ENCODE assay signal across 3 cellular contexts in the genomic region with DNA sequence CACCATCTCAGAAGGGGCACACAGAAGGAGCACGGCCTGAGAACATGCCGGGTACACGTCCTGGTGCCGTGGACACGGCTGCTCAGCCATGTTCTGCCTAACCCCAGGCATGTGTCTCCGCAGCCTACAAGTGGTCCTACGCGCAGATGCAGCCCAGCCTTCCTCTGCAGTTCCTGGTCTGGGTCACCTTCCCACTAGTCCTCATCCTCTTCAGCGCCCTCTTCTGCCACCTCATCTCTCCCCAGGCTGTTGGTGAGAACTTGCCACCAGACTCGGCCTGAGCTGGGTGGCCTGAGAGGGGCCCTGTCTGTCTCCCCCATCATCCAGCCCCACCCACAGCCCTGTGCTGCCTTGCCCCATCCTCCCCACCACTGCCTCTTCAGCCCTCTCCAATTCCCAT.
TF ChIP-seq lines count a peak whose summit lies in the region.

No MANE protein-coding gene starts in this region.

TF ChIP-seq in A549, 52 proteins besides CTCF, POLR2A, EP300 and RAD21:
- TF ChIP-seq HES2 (IDR thresholded peaks at IDR 0.05) (no peak), MYC (IDR thresholded peaks at IDR 0.05; ENCODE audit: borderline replicate concordance, low read length) (no peak)

TF ChIP-seq in HCT116, 20 proteins besides CTCF, POLR2A, EP300 and RAD21:
- TF ChIP-seq ZFX (IDR thresholded peaks at IDR 0.05) (no peak), ZNF274 (IDR thresholded peaks at IDR 0.05; ENCODE audit: low read depth, low read length) (no peak), ELF1 (IDR thresholded peaks at IDR 0.05; ENCODE audit: borderline replicate concordance, low read depth) (no peak), EGR1 (IDR thresholded peaks at IDR 0.05; ENCODE audit: low read depth) (no peak), EZH2 (IDR thresholded peaks at IDR 0.05) (no peak), CBX3 (IDR thresholded peaks at IDR 0.05; ENCODE audit: low read depth) (no peak), SP1 (IDR thresholded peaks at IDR 0.05; ENCODE audit: low read depth) (no peak), REST (IDR thresholded peaks at IDR 0.05; ENCODE audit: low read depth) (no peak), SRF (IDR thresholded peaks at IDR 0.05; ENCODE audit: low read depth) (no peak), ATF3 (IDR thresholded peaks at IDR 0.05) (no peak), EZH2phosphoT487 (IDR thresholded peaks at IDR 0.05; ENCODE audit: borderline replicate concordance) (no peak), YY1 (IDR thresholded peaks at IDR 0.05; ENCODE audit: extremely low read depth, insufficient replicate concordance, low read depth, low read length) (no peak), CEBPB (IDR thresholded peaks at IDR 0.05; ENCODE audit: low read depth) (no peak)
- TF ChIP-seq, protein P1, sequence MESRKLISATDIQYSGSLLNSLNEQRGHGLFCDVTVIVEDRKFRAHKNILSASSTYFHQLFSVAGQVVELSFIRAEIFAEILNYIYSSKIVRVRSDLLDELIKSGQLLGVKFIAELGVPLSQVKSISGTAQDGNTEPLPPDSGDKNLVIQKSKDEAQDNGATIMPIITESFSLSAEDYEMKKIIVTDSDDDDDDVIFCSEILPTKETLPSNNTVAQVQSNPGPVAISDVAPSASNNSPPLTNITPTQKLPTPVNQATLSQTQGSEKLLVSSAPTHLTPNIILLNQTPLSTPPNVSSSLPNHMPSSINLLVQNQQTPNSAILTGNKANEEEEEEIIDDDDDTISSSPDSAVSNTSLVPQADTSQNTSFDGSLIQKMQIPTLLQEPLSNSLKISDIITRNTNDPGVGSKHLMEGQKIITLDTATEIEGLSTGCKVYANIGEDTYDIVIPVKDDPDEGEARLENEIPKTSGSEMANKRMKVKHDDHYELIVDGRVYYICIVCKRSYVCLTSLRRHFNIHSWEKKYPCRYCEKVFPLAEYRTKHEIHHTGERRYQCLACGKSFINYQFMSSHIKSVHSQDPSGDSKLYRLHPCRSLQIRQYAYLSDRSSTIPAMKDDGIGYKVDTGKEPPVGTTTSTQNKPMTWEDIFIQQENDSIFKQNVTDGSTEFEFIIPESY (IDR thresholded peaks at IDR 0.05; ENCODE audit: extremely low read depth, insufficient replicate concordance, low read length), result no peak

TF ChIP-seq in WTC11, 78 proteins besides CTCF, POLR2A, EP300 and RAD21:
- TF ChIP-seq ZNF281 (CRISPR knock-in tag; IDR thresholded peaks at IDR 0.05) (no peak), ZNF317 (CRISPR knock-in tag; IDR thresholded peaks at IDR 0.05; ENCODE audit: borderline replicate concordance, low read depth) (no peak), TCF7 (CRISPR knock-in tag; IDR thresholded peaks at IDR 0.05; ENCODE audit: low read depth) (no peak), ZNF263 (CRISPR knock-in tag; IDR thresholded peaks at IDR 0.05; ENCODE audit: low read depth) (no peak), ERG (CRISPR knock-in tag; IDR thresholded peaks at IDR 0.05) (no peak), ESRRA (CRISPR knock-in tag; IDR thresholded peaks at IDR 0.05; ENCODE audit: borderline replicate concordance) (no peak), IRF2 (CRISPR knock-in tag; IDR thresholded peaks at IDR 0.05; ENCODE audit: borderline replicate concordance, low read depth) (no peak), ZBTB21 (CRISPR knock-in tag; IDR thresholded peaks at IDR 0.05; ENCODE audit: borderline replicate concordance) (no peak), HMGA2 (CRISPR knock-in tag; IDR thresholded peaks at IDR 0.05) (no peak)
